ENCODE assay signal across 1 cellular context in the genomic region with DNA sequence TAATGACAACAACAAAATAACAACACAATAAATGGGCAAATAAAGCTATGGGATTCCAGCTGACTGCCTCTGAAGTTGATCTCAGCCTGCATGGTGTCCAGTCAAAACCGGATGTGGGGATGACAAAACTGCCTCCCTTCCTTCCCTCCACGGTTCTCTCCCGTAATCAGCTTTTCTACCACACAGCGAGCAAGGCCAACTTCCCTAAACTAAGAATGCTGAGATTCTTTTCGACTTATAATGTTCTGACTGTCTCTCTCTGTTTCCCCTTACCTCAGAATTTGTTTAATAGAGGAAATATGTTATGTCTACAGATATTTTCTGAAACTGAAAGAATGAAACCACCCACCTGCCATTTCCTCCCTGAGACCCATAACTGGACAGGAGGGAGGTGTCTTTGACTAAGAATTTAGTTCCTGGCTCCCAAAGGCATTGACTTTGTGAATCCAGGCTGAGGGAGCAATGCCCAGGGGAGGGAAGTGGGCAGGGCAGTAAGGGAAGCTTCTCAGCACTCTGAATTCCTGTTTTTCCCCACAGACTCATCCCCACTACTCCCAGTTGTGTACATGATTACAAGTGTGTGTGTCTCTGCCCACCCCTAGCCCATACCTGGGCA.
TF ChIP-seq lines count a peak whose summit lies in the region.

No MANE protein-coding gene starts in this region.

TF ChIP-seq in IMR-90, 13 proteins besides CTCF, POLR2A, EP300 and RAD21:
- TF ChIP-seq USF2 (IDR thresholded peaks at IDR 0.05; ENCODE audit: low read depth, low read length) (no peak), ELK1 (IDR thresholded peaks at IDR 0.05; ENCODE audit: borderline replicate concordance, low read depth, low read length) (no peak), CHD1 (IDR thresholded peaks at IDR 0.05; ENCODE audit: low read depth, low read length) (no peak), FOS (IDR thresholded peaks at IDR 0.05; ENCODE audit: low read depth, low read length) (no peak), SMC3 (IDR thresholded peaks at IDR 0.05; ENCODE audit: low read depth, low read length) (no peak)
TF ChIP-seq in IMR-90: peak in this region for 0.
